In the genomic region with DNA sequence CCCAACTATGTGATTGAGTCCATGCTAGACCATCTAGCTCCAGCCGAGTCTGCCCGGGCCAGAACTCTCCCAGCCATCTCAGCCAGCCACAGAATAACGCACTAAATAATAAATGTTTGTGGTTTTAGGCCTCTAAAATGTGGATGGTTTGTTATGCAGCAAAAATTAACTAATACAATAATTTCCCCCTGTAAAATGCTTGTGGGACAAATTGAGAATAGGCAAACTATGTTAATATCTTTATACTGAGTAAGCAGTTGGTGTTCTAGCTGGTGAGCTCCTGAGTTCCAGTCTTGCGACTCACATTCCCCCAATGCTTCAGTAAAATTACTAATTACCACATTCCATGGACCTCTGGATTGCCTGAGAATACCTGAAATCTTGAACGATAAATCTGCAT, we compare ENCODE assay signal across 23 cellular contexts.
DNase-seq lines count a peak whose midpoint lies in the region; ATAC-seq and TF ChIP-seq lines count a peak whose summit lies in the region.
"Had no signal": no experiment of that assay in that cellular context is flagged by ENCODE, and none has a peak within 500 bp of the region (broad histone marks: within the 10 kb centered on the region; RNA-seq: fewer than 3 reads in every experiment).

No MANE protein-coding gene starts in this region.

- H3K9me3 Mint-ChIP-seq in CD4-positive, alpha-beta memory T cell: no peaks in the 10 kb centered on the region
- H3K9me3 Mint-ChIP-seq: activated naive CD4-positive, alpha-beta T cell treated with anti-CD3 and anti-CD28 coated beads, Interleukin-2, amount 50 U/mL, for 24 hours; activated T-helper 1 cell treated with anti-CD3 and anti-CD28 coated beads, Interleukin-12 subunit alpha, Interleukin-12 subunit beta, Interleukin-2, Interleukin-4 antibody, amounts not matched to agents 30 ng/mL and 10 ng/mL and 1 ng/mL, durations not matched to agents 14 hours and 24 hours and 36 hours; natural killer cell; stimulated activated effector memory CD8-positive, alpha-beta T cell treated with anti-CD3 and anti-CD28 coated beads, Interleukin-12 subunit alpha, Interleukin-12 subunit beta, amount 100 ng/mL, for 72 hours had no signal

- no peaks in the 10 kb centered on the region for H3K4me1 ChIP-seq in CD4-positive, alpha-beta memory T cell (ENCODE audit: insufficient read depth, low read length)
- H3K4me1 ChIP-seq: right lobe of liver, suprapubic skin, vagina had no signal

- H3K36me3 Mint-ChIP-seq in CD4-positive, alpha-beta memory T cell: no peaks in the 10 kb centered on the region
- H3K36me3 Mint-ChIP-seq: activated CD8-positive, alpha-beta memory T cell treated with anti-CD3 and anti-CD28 coated beads, Interleukin-2, amount 10 ng/mL, durations not matched to agents 7 days and 5 days; activated naive CD4-positive, alpha-beta T cell treated with anti-CD3 and anti-CD28 coated beads, Interleukin-2, amount 50 U/mL, for 24 hours; natural killer cell; stimulated activated effector memory CD8-positive, alpha-beta T cell treated with anti-CD3 and anti-CD28 coated beads, Interleukin-12 subunit alpha, Interleukin-12 subunit beta, amount 100 ng/mL, for 72 hours had no signal

- peaks cover 5% of the 10 kb centered on the region for H3K27me3 ChIP-seq in CD4-positive, alpha-beta memory T cell (ENCODE audit: insufficient read depth, low read length)
- H3K27me3 ChIP-seq: cardiac muscle cell, gastroesophageal sphincter, ovary, right lobe of liver, suprapubic skin, vagina had no signal

- no peak for ATAC-seq in GM18907 (IDR thresholded peaks at IDR 0.05; ENCODE audit: unreplicated experiment)
- ATAC-seq: activated CD8-positive, alpha-beta memory T cell treated with anti-CD3 and anti-CD28 coated beads, Interleukin-2, amount 10 ng/mL, durations not matched to agents 7 days and 5 days; gastroesophageal sphincter; left cardiac atrium; natural killer cell; right lobe of liver; stimulated activated effector memory CD8-positive, alpha-beta T cell treated with anti-CD3 and anti-CD28 coated beads, Interleukin-12 subunit alpha, Interleukin-12 subunit beta, amount 100 ng/mL, for 72 hours had no signal

- intact Hi-C loops in CD4-positive, alpha-beta memory T cell (cut with micrococcal nuclease): no loop called here

- H3K4me1 Mint-ChIP-seq in CD4-positive, alpha-beta memory T cell: no peaks in the 10 kb centered on the region
- H3K4me1 Mint-ChIP-seq: activated CD8-positive, alpha-beta memory T cell treated with anti-CD3 and anti-CD28 coated beads, Interleukin-2, amount 10 ng/mL, durations not matched to agents 7 days and 5 days; activated naive CD4-positive, alpha-beta T cell treated with anti-CD3 and anti-CD28 coated beads, Interleukin-2, amount 50 U/mL, for 24 hours; natural killer cell; stimulated activated effector memory CD8-positive, alpha-beta T cell treated with anti-CD3 and anti-CD28 coated beads, Interleukin-12 subunit alpha, Interleukin-12 subunit beta, amount 100 ng/mL, for 72 hours had no signal

- CTCF ChIA-PET in AG04449 (lab: Yijun Ruan, JAX): interaction anchor here (1.2 to 2.0 kb wide), 7 partner anchors 8 to 270 kb away, joined by 3 to 10 read pairs (median 4); no protein-coding TSS in a partner anchor
- CTCF ChIA-PET in CD4-positive, alpha-beta memory T cell (lab: Charles Lee; ENCODE audit: partially characterized antibody): no interaction called here

- H3K27me3 Mint-ChIP-seq in CD4-positive, alpha-beta memory T cell: peaks cover 14 to 31% of the 10 kb centered on the region in 2 donors

- TF ChIP-seq CTCF in AG04449 (IDR thresholded peaks at IDR 0.05; ENCODE audit: insufficient read depth, low read length, missing control alignments): no peak

- H3K36me3 ChIP-seq in CD4-positive, alpha-beta memory T cell (ENCODE audit: insufficient read depth, low read length): no peaks in the 10 kb centered on the region
- H3K36me3 ChIP-seq: cardiac muscle cell, gastroesophageal sphincter, ovary, right lobe of liver, suprapubic skin, vagina had no signal

- H3K27ac ChIP-seq in CD4-positive, alpha-beta memory T cell (ENCODE audit: low read depth, low read length): no peak overlapping the region
- H3K27ac ChIP-seq: cardiac muscle cell, gastroesophageal sphincter, ovary, right lobe of liver, suprapubic skin, vagina had no signal

- no peaks in the 10 kb centered on the region for H3K9me3 ChIP-seq in CD4-positive, alpha-beta memory T cell (ENCODE audit: control insufficient read depth in 1 of 2, low read length in 2 of 2)
- H3K9me3 ChIP-seq: gastroesophageal sphincter, ovary, right lobe of liver, suprapubic skin, vagina had no signal

- H3K4me3 ChIP-seq in AG04449 (ENCODE audit: low read depth, low read length): no peak overlapping the region
- H3K4me3 ChIP-seq in CD4-positive, alpha-beta memory T cell (ENCODE audit: low read length in 2 of 2): no peak overlapping the region
- H3K4me3 ChIP-seq: cardiac muscle cell, gastroesophageal sphincter, ovary, right lobe of liver, suprapubic skin, vagina had no signal

- H3K4me3 Mint-ChIP-seq in CD4-positive, alpha-beta memory T cell: no peak overlapping the region
- H3K4me3 Mint-ChIP-seq: activated CD8-positive, alpha-beta memory T cell treated with anti-CD3 and anti-CD28 coated beads, Interleukin-2, amount 10 ng/mL, durations not matched to agents 7 days and 5 days; activated naive CD4-positive, alpha-beta T cell treated with anti-CD3 and anti-CD28 coated beads, Interleukin-2, amount 50 U/mL, for 24 hours; activated T-helper 1 cell treated with anti-CD3 and anti-CD28 coated beads, Interleukin-12 subunit alpha, Interleukin-12 subunit beta, Interleukin-2, Interleukin-4 antibody, amounts not matched to agents 30 ng/mL and 10 ng/mL and 1 ng/mL, durations not matched to agents 14 hours and 24 hours and 36 hours; natural killer cell; stimulated activated effector memory CD8-positive, alpha-beta T cell treated with anti-CD3 and anti-CD28 coated beads, Interleukin-12 subunit alpha, Interleukin-12 subunit beta, amount 100 ng/mL, for 72 hours had no signal

- DNase-seq in AG04449 (ENCODE audit: low read depth, low spot score) (peak; percentile 70), HCEC 1CT (peak; percentile 79), astrocyte of the hippocampus (ENCODE audit: low read depth, low spot score) (peak; percentile 67), glomerular visceral epithelial cell (ENCODE audit: extremely low spot score) (peak; percentile 61), NCI-H748 treated with DMSO at 0.1 percent for 48 hours (lab: John Stamatoyannopoulos, UW) (no peak)
- DNase-seq in activated CD4-positive, alpha-beta T cell treated with anti-CD3 and anti-CD28 coated beads for 48 hours: no peak
- no peak for DNase-seq in CD4-positive, alpha-beta memory T cell
- DNase-seq: activated CD8-positive, alpha-beta memory T cell treated with anti-CD3 and anti-CD28 coated beads, Interleukin-2, amount 10 ng/mL, durations not matched to agents 7 days and 5 days; DMS 273 treated with DMSO at 0.1 percent for 48 hours; H7; left cardiac atrium; natural killer cell; NCI-H524; ovary; right lobe of liver had no signal

- POLR2A ChIA-PET in AG04449 (lab: Yijun Ruan, JAX): interaction anchor here (1.3 kb wide), 1 partner anchor 12 kb away, joined by 8 read pairs; no protein-coding TSS in a partner anchor
- POLR2A ChIA-PET in CD4-positive, alpha-beta memory T cell (lab: Charles Lee; ENCODE audit: partially characterized antibody): no interaction called here

- no peak overlapping the region for H3K27ac Mint-ChIP-seq in CD4-positive, alpha-beta memory T cell
- H3K27ac Mint-ChIP-seq: activated CD8-positive, alpha-beta memory T cell treated with anti-CD3 and anti-CD28 coated beads, Interleukin-2, amount 10 ng/mL, durations not matched to agents 7 days and 5 days; activated naive CD4-positive, alpha-beta T cell treated with anti-CD3 and anti-CD28 coated beads, Interleukin-2, amount 50 U/mL, for 24 hours; activated T-helper 1 cell treated with anti-CD3 and anti-CD28 coated beads, Interleukin-12 subunit alpha, Interleukin-12 subunit beta, Interleukin-2, Interleukin-4 antibody, amounts not matched to agents 30 ng/mL and 10 ng/mL and 1 ng/mL, durations not matched to agents 14 hours and 24 hours and 36 hours; natural killer cell; stimulated activated effector memory CD8-positive, alpha-beta T cell treated with anti-CD3 and anti-CD28 coated beads, Interleukin-12 subunit alpha, Interleukin-12 subunit beta, amount 100 ng/mL, for 72 hours had no signal

Comparison
In these comparisons a context has a peak if more than half of its experiments do, and no peak if none do; other contexts are left out.
1. DNase-seq: peak in AG04449 (single experiment), HCEC 1CT (single experiment), astrocyte of the hippocampus (single experiment) and glomerular visceral epithelial cell (single experiment); none in NCI-H748 treated with DMSO at 0.1 percent for 48 hours (single experiment), activated CD4-positive, alpha-beta T cell treated with anti-CD3 and anti-CD28 coated beads for 48 hours (single experiment) and CD4-positive, alpha-beta memory T cell (0 of 5).